In genomic region chr11:119318240-119319135, GRCh38 we compare ENCODE assay signal across 8 cellular contexts. TPM values are rescaled to one million over a fixed set of nuclear protein-coding genes. Genes with fewer than 3 reads are reported as not detected.
DNase-seq lines count a peak whose midpoint lies in the region; ATAC-seq and TF ChIP-seq lines count a peak whose summit lies in the region.

No MANE protein-coding gene starts in this region.

- TF ChIP-seq CTCF in esophagus squamous epithelium (IDR thresholded peaks at IDR 0.05): no peak
- TF ChIP-seq CTCF in prostate gland (IDR thresholded peaks at IDR 0.05): no peak
- no peak for TF ChIP-seq CTCF in omental fat pad (IDR thresholded peaks at IDR 0.05)

- H3K36me3 ChIP-seq in esophagus squamous epithelium (peaks cover 0 to 4% (median 0%) of the 10 kb centered on the region in 3 donors), prostate gland (no peaks in the 10 kb centered on the region)

- no peak for ATAC-seq in activated T-cell treated with anti-CD3 and anti-CD28 coated beads, Interleukin-2, amount 50 U/mL, for 4 hours
- no peak for ATAC-seq in omental fat pad (ENCODE audit: low FRiP score)
- ATAC-seq in HG03175 (IDR thresholded peaks at IDR 0.05; ENCODE audit: unreplicated experiment): no peak

- DNase-seq in activated T-cell treated with anti-CD3 and anti-CD28 coated beads, Interleukin-2, amount 50 U/mL, for 4 hours: no peak
- no peak for DNase-seq in activated T-cell treated with anti-CD3 and anti-CD28 coated beads, Interleukin-2, amount 50 U/mL, for 48 hours
- DNase-seq in SHP77 treated with DMSO at 0.1 percent for 48 hours (lab: John Stamatoyannopoulos, UW) (peak; percentile 42), esophagus squamous epithelium (lab: John Stamatoyannopoulos, UW) (no peak), prostate gland (ENCODE audit: low spot score) (no peak), omental fat pad (ENCODE audit: low spot score) (no peak)
- DNase-seq in activated CD4-positive, CD25-positive, alpha-beta regulatory T cell (lab: John Stamatoyannopoulos, UW): no peak

- TF ChIP-seq POLR2A in esophagus squamous epithelium (IDR thresholded peaks at IDR 0.05) (peak in 2 of 4 donors; percentile 52 to 56), prostate gland (IDR thresholded peaks at IDR 0.05) (no peak)

- H3K4me1 ChIP-seq in esophagus squamous epithelium: peaks cover 52 to 87% (median 64%) of the 10 kb centered on the region in 3 donors
- no peaks in the 10 kb centered on the region for H3K4me1 ChIP-seq in prostate gland (replicated peaks)

- WGBS in esophagus squamous epithelium, 2 donors: 32 to 60% methylated on average over 2 to 13 of the region's 22 CpGs
- WGBS in prostate gland: 52% methylated on average over 22 of the region's 22 CpGs

- H3K27me3 Mint-ChIP-seq in activated T-cell treated with anti-CD3 and anti-CD28 coated beads, Interleukin-2, amount 50 U/mL, for 4 hours (ENCODE audit: low read depth): peaks cover 16% of the 10 kb centered on the region

- H3K4me3 ChIP-seq in esophagus squamous epithelium (peak overlapping the region in 1 of 4 donors; percentile 82), prostate gland (no peak overlapping the region)

- H3K9me3 ChIP-seq in esophagus squamous epithelium (no peaks in the 10 kb centered on the region), prostate gland (no peaks in the 10 kb centered on the region)

- H3K4me1 Mint-ChIP-seq in activated T-cell treated with anti-CD3 and anti-CD28 coated beads, Interleukin-2, amount 50 U/mL, for 4 hours (ENCODE audit: low read depth): peaks cover 26% of the 10 kb centered on the region

- H3K4me3 Mint-ChIP-seq in activated T-cell treated with anti-CD3 and anti-CD28 coated beads, Interleukin-2, amount 50 U/mL, for 4 hours: peak overlapping the region; percentile 4

- H3K27ac ChIP-seq in esophagus squamous epithelium: peak overlapping the region; percentile 81 to 94 (median 90)
- peak overlapping the region; percentile 71 to 81 for H3K27ac ChIP-seq in prostate gland

- no peaks in the 10 kb centered on the region for H3K9me3 Mint-ChIP-seq in activated T-cell treated with anti-CD3 and anti-CD28 coated beads, Interleukin-2, amount 50 U/mL, for 4 hours

- no peaks in the 10 kb centered on the region for H3K36me3 Mint-ChIP-seq in activated T-cell treated with anti-CD3 and anti-CD28 coated beads, Interleukin-2, amount 50 U/mL, for 4 hours (ENCODE audit: insufficient read depth)

- intact Hi-C loops in esophagus squamous epithelium (cut with DNase I): no loop called here
- intact Hi-C loops in prostate gland (cut with DNase I): no loop called here

- H3K27me3 ChIP-seq in esophagus squamous epithelium: peaks cover 0 to 47% (median 3%) of the 10 kb centered on the region in 4 donors
- H3K27me3 ChIP-seq in prostate gland (replicated peaks; ENCODE audit: insufficient read depth): peaks cover 7% of the 10 kb centered on the region

RNA-seq across cellular contexts. Expression of gene MCAM, which starts 1.6 kb away (rescaled TPM):
- 1 to 10 TPM in 2 of 3 donors, under 1 TPM in 1; 0.96 to 3.2 (median 2.1) TPM for total RNA-seq in activated T-cell treated with anti-CD3 and anti-CD28 coated beads, Interleukin-2, amount 50 U/mL, for 4 hours
- total RNA-seq in esophagus squamous epithelium (100 to 1,000 TPM in 2 of 4 donors, 10 to 100 TPM in 2; 20.8 to 169 (median 80.9) TPM), prostate gland (100 to 1,000 TPM; 156 to 292 TPM), omental fat pad (1,000 to 10,000 TPM in 1 of 4 donors, 100 to 1,000 TPM in 3; 613 to 1,211 (median 746) TPM)

RNA-seq across cellular contexts. Expression of gene RNF26, which starts 15.8 kb away (rescaled TPM):
- 10 to 100 TPM; 18.6 to 20.7 (median 18.9) TPM for total RNA-seq in activated T-cell treated with anti-CD3 and anti-CD28 coated beads, Interleukin-2, amount 50 U/mL, for 4 hours
- 10 to 100 TPM; 10.5 to 17.9 (median 12.2) TPM for total RNA-seq in esophagus squamous epithelium
- 10 to 100 TPM; 17.6 to 34.2 TPM for total RNA-seq in prostate gland
- 10 to 100 TPM in 1 of 4 donors, 1 to 10 TPM in 3; 8.9 to 11.1 (median 9.4) TPM for total RNA-seq in omental fat pad

RNA-seq across cellular contexts. Expression of gene C1QTNF5, which starts 22.2 kb away (rescaled TPM):
- not detected for total RNA-seq in activated T-cell treated with anti-CD3 and anti-CD28 coated beads, Interleukin-2, amount 50 U/mL, for 4 hours
- total RNA-seq in esophagus squamous epithelium (10 to 100 TPM in 2 of 4 donors, 1 to 10 TPM in 2; 5.3 to 18.8 (median 10.3) TPM), prostate gland (10 to 100 TPM; 15.3 to 20.2 TPM), omental fat pad (10 to 100 TPM; 18.0 to 74.2 (median 35.5) TPM)

RNA-seq across cellular contexts. Expression of gene MFRP, which starts 28.0 kb away (rescaled TPM):
- total RNA-seq in activated T-cell treated with anti-CD3 and anti-CD28 coated beads, Interleukin-2, amount 50 U/mL, for 4 hours: not detected
- total RNA-seq in esophagus squamous epithelium (not detected), prostate gland (not detected), omental fat pad (not detected)

Comparison
In these comparisons a context has a peak if more than half of its experiments do, and no peak if none do; other contexts are left out.
1. RNA of gene MCAM, which starts 1.6 kb away (total RNA-seq): 613 to 1,211 TPM in omental fat pad, 156 to 292 TPM in prostate gland and 20.8 to 169 TPM in esophagus squamous epithelium; 0.96 to 3.2 TPM in activated T-cell treated with anti-CD3 and anti-CD28 coated beads, Interleukin-2, amount 50 U/mL, for 4 hours; every median in the first group is over 4 times any median in the second.
2. RNA of gene C1QTNF5, which starts 22.2 kb away (total RNA-seq): 18.0 to 74.2 TPM in omental fat pad, 15.3 to 20.2 TPM in prostate gland and 5.3 to 18.8 TPM in esophagus squamous epithelium; not detected in activated T-cell treated with anti-CD3 and anti-CD28 coated beads, Interleukin-2, amount 50 U/mL, for 4 hours; every median in the first group is over 4 times any median in the second.